Comparison of ENCODE assay signal across 15 cellular contexts in the genomic region with DNA sequence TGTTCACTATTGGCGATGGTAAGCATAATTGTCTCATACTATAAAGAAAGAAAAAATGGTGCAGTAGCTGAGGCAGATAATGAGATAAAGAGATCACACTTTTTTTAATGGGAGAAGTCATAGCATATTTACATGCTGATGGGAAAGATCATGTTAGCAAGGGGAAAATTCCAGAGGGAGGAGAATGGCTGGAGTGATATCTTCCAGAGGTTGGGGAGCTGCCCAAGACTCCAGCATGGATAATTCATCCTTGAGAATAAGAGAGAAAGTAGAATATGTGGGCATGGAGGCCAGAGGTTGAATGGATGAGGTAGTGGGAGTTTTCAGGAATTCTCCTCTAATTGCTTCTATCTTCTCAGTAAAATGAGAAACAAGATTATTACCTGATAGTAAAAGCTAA. TPM values are rescaled to one million over a fixed set of nuclear protein-coding genes. Genes with fewer than 3 reads are reported as not detected.
DNase-seq lines count a peak whose midpoint lies in the region; ATAC-seq, FAIRE-seq and TF ChIP-seq lines count a peak whose summit lies in the region.
"Had no signal": no experiment of that assay in that cellular context is flagged by ENCODE, and none has a peak within 500 bp of the region (broad histone marks: within the 10 kb centered on the region; RNA-seq: fewer than 3 reads in every experiment).

No MANE protein-coding gene starts in this region.

- H3K36me3 Mint-ChIP-seq in stimulated activated effector memory CD8-positive, alpha-beta T cell treated with anti-CD3 and anti-CD28 coated beads, Interleukin-12 subunit alpha, Interleukin-12 subunit beta, amount 100 ng/mL, for 72 hours: no peaks in the 10 kb centered on the region
- H3K36me3 Mint-ChIP-seq: T-cell had no signal

- TF ChIP-seq EP300 in SK-N-SH (IDR thresholded peaks at IDR 0.05; ENCODE audit: borderline replicate concordance in 1 of 2, low read depth in 1 of 2, low read length in 1 of 2): 0 out of 4 replicates have a peak, but pooled peaks of 1 of the 2 experiments have one; percentile 21

- H3K27ac Mint-ChIP-seq in stimulated activated effector memory CD8-positive, alpha-beta T cell treated with anti-CD3 and anti-CD28 coated beads, Interleukin-12 subunit alpha, Interleukin-12 subunit beta, amount 100 ng/mL, for 72 hours: peak overlapping the region; percentile 71
- H3K27ac Mint-ChIP-seq: activated naive CD4-positive, alpha-beta T cell treated with anti-CD3 and anti-CD28 coated beads, Interleukin-2, amount 50 U/mL, for 72 hours had no signal

- peak overlapping the region; percentile 95 for H3K9ac ChIP-seq in SK-N-SH
- H3K9ac ChIP-seq in endothelial cell of umbilical vein (replicated peaks; ENCODE audit: extremely low read depth, insufficient read depth, low read length): peak overlapping the region; percentile 54

- DNase-seq in SK-N-SH (no peak), endothelial cell of umbilical vein (ENCODE audit: low read depth, low spot score) (no peak), SJCRH30 (no peak), SIG-M5 treated with dmso at 0.1 percent for 504 hours (lab: John Stamatoyannopoulos, UW; ENCODE audit: unreplicated experiment) (no peak), thyroid gland (no peak), NCI-H2107 (lab: John Stamatoyannopoulos, UW) (no peak)
- no peak for DNase-seq in stimulated activated effector memory CD8-positive, alpha-beta T cell treated with anti-CD3 and anti-CD28 coated beads, Interleukin-12 subunit alpha, Interleukin-12 subunit beta, amount 100 ng/mL, for 72 hours (ENCODE audit: low spot score in 2 of 2)
- DNase-seq: activated CD8-positive, alpha-beta memory T cell treated with anti-CD3 and anti-CD28 coated beads for 24 hours; retina; stimulated activated CD4-positive, alpha-beta T cell treated with anti-CD3 and anti-CD28 coated beads, Interleukin-4, amount 100 ng/mL, for 1 hour; stimulated activated naive CD8-positive, alpha-beta T cell treated with anti-CD3 and anti-CD28 coated beads, Interleukin-15, Interleukin-2, amounts not matched to agents 100 U/mL and 50 U/mL, for 24 hours; T-cell had no signal

- peak overlapping the region; percentile 40 for H3K4me3 Mint-ChIP-seq in stimulated activated effector memory CD8-positive, alpha-beta T cell treated with anti-CD3 and anti-CD28 coated beads, Interleukin-12 subunit alpha, Interleukin-12 subunit beta, amount 100 ng/mL, for 72 hours
- H3K4me3 Mint-ChIP-seq: T-cell had no signal

- TF ChIP-seq POLR2A in endothelial cell of umbilical vein (IDR thresholded peaks at IDR 0.05; ENCODE audit: low read depth, low read length): no peak
- TF ChIP-seq POLR2A in thyroid gland (IDR thresholded peaks at IDR 0.05): no peak

- H2AFZ ChIP-seq in SK-N-SH (ENCODE audit: low read depth) (no peak overlapping the region; the same call in 1 of the 2 replicates), endothelial cell of umbilical vein (ENCODE audit: low read depth, low read length) (peak overlapping the region; percentile 8)

- H3K9me1 ChIP-seq in endothelial cell of umbilical vein (replicated peaks; ENCODE audit: control insufficient read depth, extremely low read depth, insufficient read depth, low read length): no peaks in the 10 kb centered on the region

- peak overlapping the region; percentile 74 for H3K4me2 ChIP-seq in SK-N-SH
- H3K4me2 ChIP-seq in endothelial cell of umbilical vein (ENCODE audit: insufficient read depth, low read length): peak overlapping the region; percentile 54

- no peak for TF ChIP-seq RAD21 in SK-N-SH (IDR thresholded peaks at IDR 0.05; ENCODE audit: low read length)

- dilution Hi-C loops in endothelial cell of umbilical vein (cut with MboI; ENCODE audit: extremely low pct_ligation_motif_present, low sequenced_read_pairs): no loop called here

- no peaks in the 10 kb centered on the region for H3K9me2 ChIP-seq in SK-N-SH

- H4K20me1 ChIP-seq in SK-N-SH (ENCODE audit: insufficient read depth): no peaks in the 10 kb centered on the region
- no peaks in the 10 kb centered on the region for H4K20me1 ChIP-seq in endothelial cell of umbilical vein (replicated peaks; ENCODE audit: control insufficient read depth, extremely low read depth, insufficient read depth, low read length)

- H3K27ac ChIP-seq in SK-N-SH (ENCODE audit: low read depth in 2 of 2, low read length in 1 of 2) (peak overlapping the region; percentile 96 to 99), endothelial cell of umbilical vein (ENCODE audit: insufficient read depth, low read depth, low read length) (peak overlapping the region; percentile 75), SJCRH30 (no peak overlapping the region), thyroid gland (no peak overlapping the region)

- H3K79me2 ChIP-seq in SK-N-SH (ENCODE audit: insufficient read depth): peaks cover 49% of the 10 kb centered on the region
- no peaks in the 10 kb centered on the region for H3K79me2 ChIP-seq in endothelial cell of umbilical vein (ENCODE audit: control insufficient read depth, insufficient read depth, low read length)

- POLR2A ChIA-PET in SK-N-SH (lab: Yijun Ruan, JAX): no interaction called here
- POLR2A ChIA-PET in endothelial cell of umbilical vein (lab: Charles Lee): no interaction called here

- CTCF ChIA-PET in SK-N-SH (lab: Yijun Ruan, JAX): no interaction called here
- CTCF ChIA-PET in endothelial cell of umbilical vein (lab: Charles Lee): interaction anchor here (0.6 to 1.3 kb wide), 4 partner anchors 15 to 56 kb away, joined by 3 to 5 read pairs (median 3); no protein-coding TSS in a partner anchor

- no peaks in the 10 kb centered on the region for H3K9me3 ChIP-seq in SK-N-SH
- H3K9me3 ChIP-seq in endothelial cell of umbilical vein (replicated peaks; ENCODE audit: control insufficient read depth, insufficient read depth, low read length): no peaks in the 10 kb centered on the region
- H3K9me3 ChIP-seq in SJCRH30 (replicated peaks): no peaks in the 10 kb centered on the region
- H3K9me3 ChIP-seq in thyroid gland: no peaks in the 10 kb centered on the region

- no peak for FAIRE-seq in endothelial cell of umbilical vein (lab: Jason Lieb, UNC)

- peak; percentile 18 for ATAC-seq in GM21528 (IDR thresholded peaks at IDR 0.05; ENCODE audit: low FRiP score, unreplicated experiment)
- ATAC-seq in stimulated activated effector memory CD8-positive, alpha-beta T cell treated with anti-CD3 and anti-CD28 coated beads, Interleukin-12 subunit alpha, Interleukin-12 subunit beta, amount 100 ng/mL, for 72 hours: no peak

- intact Hi-C loops in endothelial cell of umbilical vein (cut with micrococcal nuclease): loop anchor here (2.0 kb wide), 2 partner anchors 15 to 39 kb away; no protein-coding TSS in a partner anchor
- intact Hi-C loops in thyroid gland (cut with DNase I): no loop called here

- H3K4me3 ChIP-seq in SK-N-SH (ENCODE audit: low read depth in 2 of 2, low read length in 1 of 2) (peak overlapping the region; percentile 19 to 56; a peak in 3 of 4 replicates), endothelial cell of umbilical vein (replicated peaks in 1 of 3; ENCODE audit: insufficient read depth in 1 of 3, low read depth in 1 of 3, low read length in 3 of 3) (no peak overlapping the region), SJCRH30 (no peak overlapping the region), thyroid gland (replicated peaks in 1 of 3) (no peak overlapping the region)
- H3K4me3 ChIP-seq: coronary artery had no signal

- H3K4me1 ChIP-seq in SK-N-SH (ENCODE audit: control insufficient read depth in 1 of 2, insufficient read depth in 2 of 2, low read depth in 1 of 2, low read length in 1 of 2): peaks cover 0 to 24% of the 10 kb centered on the region in 2 experiments
- H3K4me1 ChIP-seq in endothelial cell of umbilical vein (ENCODE audit: control insufficient read depth, extremely low read depth, insufficient read depth, low read length): peaks cover 26% of the 10 kb centered on the region
- H3K4me1 ChIP-seq in SJCRH30: no peaks in the 10 kb centered on the region; the same call in 1 of the 2 replicates
- H3K4me1 ChIP-seq in thyroid gland: no peaks in the 10 kb centered on the region

- H3K9me3 Mint-ChIP-seq in stimulated activated effector memory CD8-positive, alpha-beta T cell treated with anti-CD3 and anti-CD28 coated beads, Interleukin-12 subunit alpha, Interleukin-12 subunit beta, amount 100 ng/mL, for 72 hours: peaks cover 6% of the 10 kb centered on the region
- H3K9me3 Mint-ChIP-seq: T-cell had no signal

- WGBS in SK-N-SH (ENCODE audit: low lambda C conversion rate): 48% methylated on average over 1 of the region's 1 CpG
- 93 to 96% methylated on average over 1 of the region's 1 CpG for WGBS in thyroid gland, 2 donors

- BruUV-seq in endothelial cell of umbilical vein (replicated peaks; lab: Mats Ljungman, UMichigan): no TSS peak

- H3K36me3 ChIP-seq in SK-N-SH (replicated peaks in 1 of 2; ENCODE audit: control insufficient read depth in 1 of 2, insufficient read depth in 2 of 2, low read length in 1 of 2) (peaks cover 0 to 5% of the 10 kb centered on the region in 2 experiments), endothelial cell of umbilical vein (ENCODE audit: control insufficient read depth in 2 of 2, extremely low read depth in 1 of 2, insufficient read depth in 2 of 2, low read length in 2 of 2) (no peaks in the 10 kb centered on the region), SJCRH30 (no peaks in the 10 kb centered on the region), thyroid gland (no peaks in the 10 kb centered on the region)

- peaks cover 44% of the 10 kb centered on the region for H3K4me1 Mint-ChIP-seq in stimulated activated effector memory CD8-positive, alpha-beta T cell treated with anti-CD3 and anti-CD28 coated beads, Interleukin-12 subunit alpha, Interleukin-12 subunit beta, amount 100 ng/mL, for 72 hours

- TF ChIP-seq CTCF in SK-N-SH (IDR thresholded peaks at IDR 0.05) (no peak), endothelial cell of umbilical vein (IDR thresholded peaks at IDR 0.05; ENCODE audit: extremely low read depth in 1 of 2, insufficient read depth in 1 of 2, low read depth in 1 of 2, low read length in 2 of 2) (no peak), thyroid gland (IDR thresholded peaks at IDR 0.05) (no peak)

- H3F3A ChIP-seq in SK-N-SH (replicated peaks; ENCODE audit: insufficient read depth): peaks cover 45% of the 10 kb centered on the region

- no peaks in the 10 kb centered on the region for H3K27me3 ChIP-seq in SK-N-SH (ENCODE audit: insufficient read depth)
- H3K27me3 ChIP-seq in endothelial cell of umbilical vein (ENCODE audit: control insufficient read depth in 2 of 2, insufficient read depth in 2 of 2, low read length in 2 of 2): no peaks in the 10 kb centered on the region
- H3K27me3 ChIP-seq in SJCRH30: no peaks in the 10 kb centered on the region
- H3K27me3 ChIP-seq in thyroid gland: no peaks in the 10 kb centered on the region

RNA-seq across cellular contexts. Expression of gene RGS1, which starts 45.8 kb away (rescaled TPM):
- 0.05 and 0.12 TPM in 2 replicates for polyA plus RNA-seq in SK-N-SH (2012; rRNA removed)
- 0.07 and 0.18 TPM in 2 replicates for polyA plus RNA-seq in SK-N-SH (2012; cell fraction: cytosol; rRNA removed)
- polyA plus RNA-seq in SK-N-SH (2012; cell fraction: nucleus; rRNA removed): 0.11 and 0.24 TPM in 2 replicates
- not detected in 2 replicates for total RNA-seq in endothelial cell of umbilical vein
- polyA plus RNA-seq in endothelial cell of umbilical vein: not detected in 2 replicates
- not detected in 2 replicates for polyA plus RNA-seq in endothelial cell of umbilical vein (2011; cell fraction: cytosol; rRNA removed)
- polyA plus RNA-seq in endothelial cell of umbilical vein (2011; cell fraction: nucleus; rRNA removed): not detected in 2 replicates
- not detected in 2 replicates for polyA plus RNA-seq in endothelial cell of umbilical vein (2012)
- not detected in 2 replicates for polyA minus RNA-seq in endothelial cell of umbilical vein
- polyA minus RNA-seq in endothelial cell of umbilical vein (2011; cell fraction: cytosol; rRNA and poly(A)+ RNA removed): not detected
- not detected in 2 replicates for polyA minus RNA-seq in endothelial cell of umbilical vein (2011; cell fraction: nucleus; rRNA and poly(A)+ RNA removed)
- total RNA-seq in SJCRH30 (2014; rRNA removed; shearing (Covaris generic)): not detected in 2 replicates
- 10 to 100 TPM; 19.7 to 32.6 (median 23.0) TPM for total RNA-seq in thyroid gland

Comparison
In these comparisons a context has a peak if more than half of its experiments do, and no peak if none do; other contexts are left out.
1. H3K27ac ChIP-seq: peak in SK-N-SH (2 of 2) and endothelial cell of umbilical vein (single experiment); none in SJCRH30 (single experiment) and thyroid gland (0 of 3).
2. H3K4me3 ChIP-seq: peak in SK-N-SH (2 of 2); none in endothelial cell of umbilical vein (0 of 3), SJCRH30 (single experiment) and thyroid gland (0 of 3).
3. RNA of gene RGS1, which starts 45.8 kb away (total RNA-seq): 19.7 to 32.6 TPM in thyroid gland; not detected in SJCRH30 and not detected in endothelial cell of umbilical vein; every median in the first group is over 10 times any median in the second.